7 cellular contexts compared by ENCODE assay signal in the genomic region with DNA sequence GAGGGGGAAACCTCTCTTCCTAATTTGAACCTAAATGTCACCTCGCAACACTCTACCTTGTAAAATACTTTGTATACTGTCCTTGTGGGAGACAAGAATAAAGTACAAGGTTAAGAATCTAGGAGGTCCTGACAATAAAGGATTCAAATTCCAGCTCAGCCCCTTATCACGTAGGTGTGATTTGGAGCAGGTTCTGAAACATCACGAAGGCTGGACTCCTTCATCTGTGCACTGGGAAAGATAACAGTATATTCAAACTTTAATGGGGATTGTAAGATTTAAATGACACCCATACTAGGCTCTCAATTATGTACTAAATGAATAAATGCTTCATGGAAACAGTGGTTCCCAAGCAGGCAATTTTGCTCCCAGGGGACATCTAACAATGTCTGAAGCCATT. TPM values are rescaled to one million over a fixed set of nuclear protein-coding genes. Genes with fewer than 3 reads are reported as not detected.
DNase-seq lines count a peak whose midpoint lies in the region; FAIRE-seq and TF ChIP-seq lines count a peak whose summit lies in the region.

No MANE protein-coding gene starts in this region.

- no peaks in the 10 kb centered on the region for H3K9me2 ChIP-seq in SU-DHL-6 (replicated peaks; ENCODE audit: insufficient read depth, low read length)

- DNase-seq in HAP-1 (ENCODE audit: low spot score in 2 of 2) (peak; percentile 40 to 50), fibroblast of pulmonary artery (ENCODE audit: low read depth) (no peak), small intestine (peak; percentile 28), NCI-H2029 (lab: John Stamatoyannopoulos, UW) (no peak), uterus (no peak), SIG-M5 (lab: John Stamatoyannopoulos, UW) (no peak)

- no peak for TF ChIP-seq CTCF in SU-DHL-6 (IDR thresholded peaks at IDR 0.05; ENCODE audit: insufficient read depth, low read length, poor library complexity, severe bottlenecking)
- no peak for TF ChIP-seq CTCF in fibroblast of pulmonary artery (IDR thresholded peaks at IDR 0.05; ENCODE audit: low read length, missing control alignments)
- TF ChIP-seq CTCF in uterus (IDR thresholded peaks at IDR 0.05): no peak

- peak overlapping the region; percentile 76 for H3K4me2 ChIP-seq in SU-DHL-6 (ENCODE audit: low read depth, low read length, poor library complexity, severe bottlenecking)

- no peaks in the 10 kb centered on the region for H3K9me3 ChIP-seq in HAP-1
- no peaks in the 10 kb centered on the region for H3K9me3 ChIP-seq in SU-DHL-6 (ENCODE audit: insufficient read depth, low read length)
- H3K9me3 ChIP-seq in small intestine (ENCODE audit: control insufficient read depth, low read depth): no peaks in the 10 kb centered on the region
- H3K9me3 ChIP-seq in uterus: no peaks in the 10 kb centered on the region

- in situ Hi-C loops in HAP-1 (cut with MboI; ENCODE audit: low sequenced_read_pairs): no loop called here

- WGBS in small intestine, 3 donors: 13 to 52% (median 24%) methylated on average over 3 of the region's 3 CpGs

- peaks cover 9% of the 10 kb centered on the region for H3K36me3 ChIP-seq in HAP-1 (replicated peaks)
- H3K36me3 ChIP-seq in SU-DHL-6 (ENCODE audit: low read length): peaks cover 6% of the 10 kb centered on the region; the same call in 1 of the 2 replicates
- peaks cover 4 to 6% of the 10 kb centered on the region in 2 donors for H3K36me3 ChIP-seq in small intestine (ENCODE audit: control insufficient read depth in 2 of 2, insufficient read depth in 2 of 2, low read length in 2 of 2)
- no peaks in the 10 kb centered on the region for H3K36me3 ChIP-seq in uterus

- TF ChIP-seq POLR2A in uterus (IDR thresholded peaks at IDR 0.05): no peak

- H3F3A ChIP-seq in SU-DHL-6 (ENCODE audit: insufficient read depth): peaks cover 23% of the 10 kb centered on the region

- H3K4me1 ChIP-seq in HAP-1: peaks cover 18% of the 10 kb centered on the region
- H3K4me1 ChIP-seq in small intestine (ENCODE audit: control insufficient read depth in 2 of 2, insufficient read depth in 1 of 2, low read depth in 1 of 2, low read length in 1 of 2): peaks cover 4 to 7% of the 10 kb centered on the region in 2 donors
- peaks cover 4 to 8% of the 10 kb centered on the region in 2 donors for H3K4me1 ChIP-seq in uterus

- peak overlapping the region; percentile 79 for H3K4me3 ChIP-seq in HAP-1
- H3K4me3 ChIP-seq in SU-DHL-6 (ENCODE audit: insufficient read depth, low read length, poor library complexity, severe bottlenecking): peak overlapping the region; percentile 87
- H3K4me3 ChIP-seq in fibroblast of pulmonary artery (replicated peaks; ENCODE audit: low read depth, low read length): peak overlapping the region; percentile 91
- H3K4me3 ChIP-seq in small intestine (ENCODE audit: low read depth in 1 of 2, low read length in 2 of 2): peak overlapping the region in 1 of 2 donors; percentile 97
- peak overlapping the region in 1 of 2 donors; percentile 98 for H3K4me3 ChIP-seq in uterus

- intact Hi-C loops in uterus (cut with DNase I; ENCODE audit: low total_unique reads): no loop called here

- H2AFZ ChIP-seq in SU-DHL-6 (ENCODE audit: low read depth, low read length, severe bottlenecking): no peak overlapping the region

- peak overlapping the region; percentile 91 for H3K9ac ChIP-seq in SU-DHL-6 (ENCODE audit: low read length)

- FAIRE-seq in small intestine (lab: Jason Lieb, UNC): no peak

- peaks cover 67% of the 10 kb centered on the region for H3K79me2 ChIP-seq in SU-DHL-6 (ENCODE audit: insufficient read depth, low read length)

- H4K20me1 ChIP-seq in SU-DHL-6 (ENCODE audit: low read depth, low read length): no peaks in the 10 kb centered on the region; the same call in 1 of the 2 replicates

- H3K27me3 ChIP-seq in HAP-1 (ENCODE audit: low read depth) (no peaks in the 10 kb centered on the region), SU-DHL-6 (ENCODE audit: low read length) (no peaks in the 10 kb centered on the region), small intestine (ENCODE audit: control insufficient read depth in 2 of 2, insufficient read depth in 2 of 2, low read length in 2 of 2) (no peaks in the 10 kb centered on the region), uterus (no peaks in the 10 kb centered on the region)

- H3K27ac ChIP-seq in SU-DHL-6 (ENCODE audit: low read depth, low read length): peak overlapping the region; percentile 79
- H3K27ac ChIP-seq in small intestine (ENCODE audit: low read depth in 1 of 2, low read length in 1 of 2): peak overlapping the region; percentile 51 to 100
- peak overlapping the region in 1 of 2 donors; percentile 95 for H3K27ac ChIP-seq in uterus

RNA-seq across cellular contexts. Expression of gene TXNDC11, which starts 2.1 kb away (rescaled TPM):
- polyA plus RNA-seq in small intestine: 10 to 100 TPM; 49.7 to 73.4 (median 49.7) TPM
- total RNA-seq in uterus: 10 to 100 TPM in 3 of 4 donors, 1 to 10 TPM in 1; 6.1 to 52.0 (median 40.0) TPM

RNA-seq across cellular contexts. Expression of gene ZC3H7A, which starts 56.5 kb away (rescaled TPM):
- polyA plus RNA-seq in small intestine: 10 to 100 TPM; 21.2 to 39.1 (median 34.6) TPM
- total RNA-seq in uterus: 10 to 100 TPM; 40.9 to 91.2 (median 67.5) TPM

Comparison
In these comparisons a context has a peak if more than half of its experiments do, and no peak if none do; other contexts are left out.
1. DNase-seq: peak in HAP-1 (2 of 2) and small intestine (single experiment); none in fibroblast of pulmonary artery (single experiment), NCI-H2029 (single experiment), uterus (0 of 2) and SIG-M5 (single experiment).